ENCODE assay signal across 8 cellular contexts in the genomic region with DNA sequence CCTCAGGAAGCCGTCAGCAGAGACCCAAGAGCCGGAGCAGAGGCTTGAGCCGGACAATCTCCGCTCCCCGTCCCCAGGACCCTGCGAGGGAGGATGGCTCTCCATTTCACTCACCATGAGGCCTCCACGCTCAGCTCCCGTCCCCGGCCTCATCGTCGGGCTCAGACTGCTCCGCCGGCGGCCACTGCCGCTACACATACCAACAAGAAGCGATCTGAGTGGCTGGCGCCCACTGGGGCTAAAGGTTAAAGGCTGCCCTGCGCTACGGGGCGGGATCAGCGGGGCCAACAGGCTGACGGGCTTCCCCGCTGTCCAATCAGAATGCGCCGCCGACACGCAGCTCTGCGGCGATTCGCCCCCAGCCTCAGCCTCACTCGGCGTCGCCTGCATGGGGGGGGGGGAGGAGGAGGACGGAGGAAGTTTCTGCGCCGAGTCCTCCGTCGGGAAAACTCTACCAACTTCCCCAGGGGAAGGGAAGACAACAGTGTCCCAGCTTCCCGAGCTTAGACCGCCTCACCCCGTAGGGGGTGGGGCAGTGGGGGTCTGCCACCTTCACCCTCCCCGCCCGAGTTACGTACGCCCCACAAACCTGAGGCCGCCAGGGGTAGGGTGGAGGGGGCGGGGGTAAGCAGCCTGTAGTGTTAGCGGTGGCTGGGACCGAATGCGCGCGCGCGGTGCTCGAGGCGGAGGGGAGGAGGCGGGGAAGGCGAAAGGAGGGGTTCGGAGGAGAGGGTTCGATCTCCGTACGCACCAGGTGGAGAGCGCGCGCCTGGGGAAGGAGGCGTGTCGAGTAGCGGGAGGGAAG. TPM values are rescaled to one million over a fixed set of nuclear protein-coding genes. Genes with fewer than 3 reads are reported as not detected.
A peak's percentile ranks its signal among the peaks of the same experiment; 100 is the strongest.
DNase-seq lines count a peak whose midpoint lies in the region; ATAC-seq and TF ChIP-seq lines count a peak whose summit lies in the region.

A gene (minus strand): TSS at position 220 of the 805 bp plus-strand sequence. CDS start 22 bp downstream, at position 198.

- H2BK120ac ChIP-seq in trophoblast cell (ENCODE audit: insufficient read depth, low read length, poor library complexity), result peak within 1 kb of the TSS; percentile 94

- H3K23ac ChIP-seq in trophoblast cell (ENCODE audit: low read length), result no peak within 1 kb of the TSS

- peaks cover 24% of the 10 kb centered on the region for H3K4me1 ChIP-seq in adipocyte (ENCODE audit: control insufficient read depth, insufficient read depth, low read length)
- peaks cover 17% of the 10 kb centered on the region for H3K4me1 ChIP-seq in cardiac muscle cell (ENCODE audit: low read depth)
- H3K4me1 ChIP-seq in trophoblast cell (ENCODE audit: control insufficient read depth in 1 of 2, insufficient read depth in 2 of 2, low read length in 2 of 2), result peaks cover 0 to 5% of the 10 kb centered on the region in 2 experiments
- H3K4me1 ChIP-seq in transverse colon, result peaks cover 16 to 43% (median 35%) of the 10 kb centered on the region in 4 donors

- peak; percentile 75 for ATAC-seq in HG02798 (IDR thresholded peaks at IDR 0.05; ENCODE audit: poor library complexity, unreplicated experiment)

- H3K27ac ChIP-seq in cardiac muscle cell, result peak within 1 kb of the TSS; percentile 99
- H3K27ac ChIP-seq in trophoblast cell (ENCODE audit: low read depth, low read length), result peak within 1 kb of the TSS; percentile 96
- H3K27ac ChIP-seq in transverse colon, result peak within 1 kb of the TSS; percentile 96 to 99 (median 98)

- peak; percentile 94 for TF ChIP-seq POLR2A in transverse colon (IDR thresholded peaks at IDR 0.05)

- peaks cover 15% of the 10 kb centered on the region for H3K79me2 ChIP-seq in trophoblast cell (ENCODE audit: control insufficient read depth, insufficient read depth, low read length, poor library complexity)

- H2AK5ac ChIP-seq in trophoblast cell (ENCODE audit: low read length), result peak within 1 kb of the TSS; percentile 35

- H4K8ac ChIP-seq in trophoblast cell (ENCODE audit: low read depth, low read length), result peak within 1 kb of the TSS; percentile 93

- H2BK12ac ChIP-seq in trophoblast cell (ENCODE audit: low read length), result peak within 1 kb of the TSS; percentile 33

- peak within 1 kb of the TSS; percentile 92 for H4K91ac ChIP-seq in trophoblast cell (ENCODE audit: low read depth, low read length)

- intact Hi-C loops in transverse colon (cut with DNase I; ENCODE audit: low total_unique reads), result no loop called here

- H2BK5ac ChIP-seq in trophoblast cell (ENCODE audit: low read depth, low read length, poor library complexity), result peak within 1 kb of the TSS; percentile 97

- H3K9ac ChIP-seq in adipocyte (ENCODE audit: low read length) (peak within 1 kb of the TSS; percentile 97), trophoblast cell (ENCODE audit: low read length) (peak within 1 kb of the TSS; percentile 99)

- H3K36me3 ChIP-seq in adipocyte (ENCODE audit: control insufficient read depth, insufficient read depth, low read length, severe bottlenecking) (peaks cover 28% of the 10 kb centered on the region), cardiac muscle cell (peaks cover 14% of the 10 kb centered on the region), trophoblast cell (ENCODE audit: control insufficient read depth in 1 of 2, insufficient read depth in 2 of 2, low read length in 2 of 2) (peaks cover 2 to 3% of the 10 kb centered on the region in 2 experiments), transverse colon (peaks cover 0 to 3% (median 0%) of the 10 kb centered on the region in 4 donors)

- H4K12ac ChIP-seq in trophoblast cell (ENCODE audit: low read depth, low read length), result peak within 1 kb of the TSS; percentile 94

- H3K27me3 ChIP-seq in adipocyte (replicated peaks; ENCODE audit: control insufficient read depth, insufficient read depth, low read length), result no peaks in the 10 kb centered on the region
- H3K27me3 ChIP-seq in cardiac muscle cell, result no peaks in the 10 kb centered on the region
- no peaks in the 10 kb centered on the region for H3K27me3 ChIP-seq in trophoblast cell (ENCODE audit: insufficient read depth, low read length)
- H3K27me3 ChIP-seq in transverse colon, result no peaks in the 10 kb centered on the region

- H2AFZ ChIP-seq in trophoblast cell (ENCODE audit: insufficient read depth, low read length, poor library complexity), result peak within 1 kb of the TSS; percentile 94

- in situ Hi-C loops in transverse colon (cut with MboI; ENCODE audit: low pct_ligation_motif_present in 1 of 4, low pct_unique_long_range_greater_than_20kb in 1 of 4, low sequenced_read_pairs in 3 of 4), result no loop called here

- H3K4ac ChIP-seq in trophoblast cell (ENCODE audit: low read depth, low read length), result peak within 1 kb of the TSS; percentile 87

- H3K4me2 ChIP-seq in trophoblast cell (ENCODE audit: low read length), result peak within 1 kb of the TSS; percentile 78

- DNase-seq in NCI-H1436 (lab: John Stamatoyannopoulos, UW), result peak; percentile 96
- DNase-seq in T follicular helper cell (ENCODE audit: low read depth), result peak; percentile 99
- peak; percentile 99 for DNase-seq in adipocyte (ENCODE audit: low read depth)
- DNase-seq in cardiac muscle cell (ENCODE audit: low read depth in 1 of 2, low spot score in 1 of 2), result peak; percentile 98 to 99
- DNase-seq in trophoblast cell, result peak; percentile 99 to 100
- DNase-seq in transverse colon, result peak; percentile 99

- H3K4me3 ChIP-seq in GM12875 (ENCODE audit: low read depth, low read length) (peak within 1 kb of the TSS; percentile 87), adipocyte (ENCODE audit: low read length) (peak within 1 kb of the TSS; percentile 99), cardiac muscle cell (peak within 1 kb of the TSS; percentile 83), trophoblast cell (ENCODE audit: low read depth, low read length) (peak within 1 kb of the TSS; percentile 98), transverse colon (peak within 1 kb of the TSS; percentile 67 to 98 (median 86))

- H3K18ac ChIP-seq in trophoblast cell (ENCODE audit: low read length), result peak within 1 kb of the TSS; percentile 96

- peaks cover 17% of the 10 kb centered on the region for H3K79me1 ChIP-seq in trophoblast cell (ENCODE audit: low read length)

- WGBS in trophoblast cell (ENCODE audit: extremely low coverage, insufficient coverage, insufficient read length), result no CpG with 5 or more reads among the region's 68 CpGs
- WGBS in transverse colon (ENCODE audit: low coverage in 1 of 2), 2 donors, result 0 to 1% methylated on average over 7 to 66 of the region's 68 CpGs

- H3K14ac ChIP-seq in trophoblast cell (ENCODE audit: low read length), result peak within 1 kb of the TSS; percentile 92

- TF ChIP-seq EP300 in transverse colon (IDR thresholded peaks at IDR 0.05; ENCODE audit: low read depth), result no peak

- TF ChIP-seq CTCF in GM12875 (IDR thresholded peaks at IDR 0.05; ENCODE audit: borderline replicate concordance, insufficient read depth, low read depth, low read length) (no peak), cardiac muscle cell (IDR thresholded peaks at IDR 0.05; ENCODE audit: low read depth, low read length) (no peak), transverse colon (IDR thresholded peaks at IDR 0.05) (peak in 3 of 5 experiments; percentile 6 to 29 (median 6))

- H3K9me3 ChIP-seq in adipocyte (ENCODE audit: control insufficient read depth, low read length) (no peaks in the 10 kb centered on the region), cardiac muscle cell (ENCODE audit: low read depth) (no peaks in the 10 kb centered on the region), trophoblast cell (ENCODE audit: insufficient read depth, low read depth, low read length) (no peaks in the 10 kb centered on the region), transverse colon (no peaks in the 10 kb centered on the region)

RNA-seq across cellular contexts. Expression of the gene that starts here (rescaled TPM):
- total RNA-seq in cardiac muscle cell (57.8 and 91.5 TPM in 2 replicates), transverse colon (100 to 1,000 TPM in 2 of 4 donors, 10 to 100 TPM in 2; 21.7 to 124 (median 104) TPM)
- 107 and 123 TPM in 2 replicates for polyA plus RNA-seq in cardiac muscle cell
- 132 and 137 TPM in 2 replicates for polyA plus RNA-seq in trophoblast cell (2013)

Comparison
In these comparisons a context has a peak if more than half of its experiments do, and no peak if none do; other contexts are left out.
1. Peak in every context shown above with its lines: DNase-seq, ATAC-seq, H3K4me3 ChIP-seq and H3K27ac ChIP-seq.
2. CTCF ChIP-seq: peak in transverse colon (3 of 5); none in GM12875 (single experiment) and cardiac muscle cell (single experiment).